15 cellular contexts compared by ENCODE assay signal in genomic region chr2:222214885-222215284, GRCh38.
DNase-seq lines count a peak whose midpoint lies in the region; ATAC-seq lines count a peak whose summit lies in the region.
"Had no signal": no experiment of that assay in that cellular context is flagged by ENCODE, and none has a peak within 500 bp of the region (broad histone marks: within the 10 kb centered on the region; RNA-seq: fewer than 3 reads in every experiment).

No MANE protein-coding gene starts in this region.

- DNase-seq in SKM-1 treated with dmso at 0.1 percent for 144 hours (lab: John Stamatoyannopoulos, UW; ENCODE audit: unreplicated experiment) (peak; percentile 2), SKM-1 (lab: John Stamatoyannopoulos, UW; ENCODE audit: unreplicated experiment) (no peak), NOMO-1 (lab: John Stamatoyannopoulos, UW; ENCODE audit: unreplicated experiment in 2 of 2) (peak; percentile 41 to 66), OCI-M1 (lab: John Stamatoyannopoulos, UW) (peak; percentile 30), LoVo (ENCODE audit: low spot score) (no peak), ecto neural progenitor cell (ENCODE audit: low spot score) (no peak), activated gamma-delta T cell treated with Interleukin-2 at 50 U/mL for 16 hours (no peak)
- DNase-seq: ACHN; C1 segment of cervical spinal cord; CD4-positive, alpha-beta T cell; DMS79; GM23248 had no signal

- no peak for ATAC-seq in esophagus mucosa
- ATAC-seq: GM12878, HCT116 had no signal

Comparison
In these comparisons a context has a peak if more than half of its experiments do, and no peak if none do; other contexts are left out.
1. DNase-seq: peak in SKM-1 treated with dmso at 0.1 percent for 144 hours (single experiment), NOMO-1 (2 of 2) and OCI-M1 (single experiment); none in SKM-1 (single experiment), LoVo (single experiment), ecto neural progenitor cell (single experiment) and activated gamma-delta T cell treated with Interleukin-2 at 50 U/mL for 16 hours (single experiment).